Comparison of ENCODE assay signal across 2 cellular contexts in the genomic region with DNA sequence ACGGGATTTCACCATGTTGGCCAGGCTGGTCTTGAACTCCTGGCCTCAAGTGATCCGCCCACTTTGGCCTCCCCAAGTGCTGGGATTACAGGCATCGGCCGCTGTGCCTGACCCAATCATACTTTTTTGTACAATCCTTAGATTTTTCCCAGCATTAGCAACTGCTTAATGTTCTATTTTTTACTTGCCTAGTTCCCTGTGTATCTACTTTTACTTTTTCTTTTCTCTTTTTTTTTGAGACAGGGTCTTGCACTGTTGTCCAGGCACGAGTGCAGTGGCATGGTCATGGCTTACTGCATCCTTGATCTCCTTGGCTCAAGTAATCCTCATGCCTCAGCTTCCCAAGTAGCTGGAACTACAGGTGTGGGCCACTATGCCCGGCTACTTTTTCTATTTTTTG.
TF ChIP-seq lines count a peak whose summit lies in the region.

No MANE protein-coding gene starts in this region.

TF ChIP-seq in SK-N-SH, 30 proteins besides CTCF, POLR2A, EP300 and RAD21 (continued from another document):
- TF ChIP-seq, protein P1, sequence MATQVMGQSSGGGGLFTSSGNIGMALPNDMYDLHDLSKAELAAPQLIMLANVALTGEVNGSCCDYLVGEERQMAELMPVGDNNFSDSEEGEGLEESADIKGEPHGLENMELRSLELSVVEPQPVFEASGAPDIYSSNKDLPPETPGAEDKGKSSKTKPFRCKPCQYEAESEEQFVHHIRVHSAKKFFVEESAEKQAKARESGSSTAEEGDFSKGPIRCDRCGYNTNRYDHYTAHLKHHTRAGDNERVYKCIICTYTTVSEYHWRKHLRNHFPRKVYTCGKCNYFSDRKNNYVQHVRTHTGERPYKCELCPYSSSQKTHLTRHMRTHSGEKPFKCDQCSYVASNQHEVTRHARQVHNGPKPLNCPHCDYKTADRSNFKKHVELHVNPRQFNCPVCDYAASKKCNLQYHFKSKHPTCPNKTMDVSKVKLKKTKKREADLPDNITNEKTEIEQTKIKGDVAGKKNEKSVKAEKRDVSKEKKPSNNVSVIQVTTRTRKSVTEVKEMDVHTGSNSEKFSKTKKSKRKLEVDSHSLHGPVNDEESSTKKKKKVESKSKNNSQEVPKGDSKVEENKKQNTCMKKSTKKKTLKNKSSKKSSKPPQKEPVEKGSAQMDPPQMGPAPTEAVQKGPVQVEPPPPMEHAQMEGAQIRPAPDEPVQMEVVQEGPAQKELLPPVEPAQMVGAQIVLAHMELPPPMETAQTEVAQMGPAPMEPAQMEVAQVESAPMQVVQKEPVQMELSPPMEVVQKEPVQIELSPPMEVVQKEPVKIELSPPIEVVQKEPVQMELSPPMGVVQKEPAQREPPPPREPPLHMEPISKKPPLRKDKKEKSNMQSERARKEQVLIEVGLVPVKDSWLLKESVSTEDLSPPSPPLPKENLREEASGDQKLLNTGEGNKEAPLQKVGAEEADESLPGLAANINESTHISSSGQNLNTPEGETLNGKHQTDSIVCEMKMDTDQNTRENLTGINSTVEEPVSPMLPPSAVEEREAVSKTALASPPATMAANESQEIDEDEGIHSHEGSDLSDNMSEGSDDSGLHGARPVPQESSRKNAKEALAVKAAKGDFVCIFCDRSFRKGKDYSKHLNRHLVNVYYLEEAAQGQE (IDR thresholded peaks at IDR 0.05; ENCODE audit: low read depth, low read length), result no peak
- TF ChIP-seq TAF1 (IDR thresholded peaks at IDR 0.05; ENCODE audit: borderline replicate concordance, low read depth, low read length), result no peak
- no peak for TF ChIP-seq SIN3A (IDR thresholded peaks at IDR 0.05; ENCODE audit: borderline replicate concordance, low read depth, low read length)
- no peak for TF ChIP-seq RCOR1 (IDR thresholded peaks at IDR 0.05; ENCODE audit: low read length)
- TF ChIP-seq TEAD4 (IDR thresholded peaks at IDR 0.05; ENCODE audit: borderline replicate concordance, insufficient read depth), result no peak
- TF ChIP-seq, protein P2, sequence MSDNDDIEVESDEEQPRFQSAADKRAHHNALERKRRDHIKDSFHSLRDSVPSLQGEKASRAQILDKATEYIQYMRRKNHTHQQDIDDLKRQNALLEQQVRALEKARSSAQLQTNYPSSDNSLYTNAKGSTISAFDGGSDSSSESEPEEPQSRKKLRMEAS (IDR thresholded peaks at IDR 0.05; ENCODE audit: low read depth), result no peak
- no peak for TF ChIP-seq GABPA (IDR thresholded peaks at IDR 0.05; ENCODE audit: low read depth)

TF ChIP-seq in SK-N-SH treated with all-trans-retinoic acid at 6 μM for 48 hours, 23 proteins besides CTCF, POLR2A, EP300 and RAD21:
- TF ChIP-seq, protein P3, sequence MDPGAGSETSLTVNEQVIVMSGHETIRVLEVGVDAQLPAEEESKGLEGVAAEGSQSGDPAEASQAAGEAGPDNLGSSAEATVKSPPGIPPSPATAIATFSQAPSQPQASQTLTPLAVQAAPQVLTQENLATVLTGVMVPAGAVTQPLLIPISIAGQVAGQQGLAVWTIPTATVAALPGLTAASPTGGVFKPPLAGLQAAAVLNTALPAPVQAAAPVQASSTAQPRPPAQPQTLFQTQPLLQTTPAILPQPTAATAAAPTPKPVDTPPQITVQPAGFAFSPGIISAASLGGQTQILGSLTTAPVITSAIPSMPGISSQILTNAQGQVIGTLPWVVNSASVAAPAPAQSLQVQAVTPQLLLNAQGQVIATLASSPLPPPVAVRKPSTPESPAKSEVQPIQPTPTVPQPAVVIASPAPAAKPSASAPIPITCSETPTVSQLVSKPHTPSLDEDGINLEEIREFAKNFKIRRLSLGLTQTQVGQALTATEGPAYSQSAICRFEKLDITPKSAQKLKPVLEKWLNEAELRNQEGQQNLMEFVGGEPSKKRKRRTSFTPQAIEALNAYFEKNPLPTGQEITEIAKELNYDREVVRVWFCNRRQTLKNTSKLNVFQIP (CRISPR knock-in tag; IDR thresholded peaks at IDR 0.05; ENCODE audit: borderline replicate concordance, low read depth), result no peak
- no peak for TF ChIP-seq BACH2 (CRISPR knock-in tag; IDR thresholded peaks at IDR 0.05; ENCODE audit: borderline replicate concordance)
- TF ChIP-seq ESRRG (CRISPR knock-in tag; IDR thresholded peaks at IDR 0.05), result no peak
- TF ChIP-seq TSHZ2 (CRISPR knock-in tag; IDR thresholded peaks at IDR 0.05), result no peak
- TF ChIP-seq GLIS3 (CRISPR knock-in tag; IDR thresholded peaks at IDR 0.05), result no peak
- TF ChIP-seq ZFP3 (CRISPR knock-in tag; IDR thresholded peaks at IDR 0.05), result no peak
TF ChIP-seq in SK-N-SH treated with all-trans-retinoic acid at 6 μM for 48 hours: peak in this region for 0.
